In the genomic region with DNA sequence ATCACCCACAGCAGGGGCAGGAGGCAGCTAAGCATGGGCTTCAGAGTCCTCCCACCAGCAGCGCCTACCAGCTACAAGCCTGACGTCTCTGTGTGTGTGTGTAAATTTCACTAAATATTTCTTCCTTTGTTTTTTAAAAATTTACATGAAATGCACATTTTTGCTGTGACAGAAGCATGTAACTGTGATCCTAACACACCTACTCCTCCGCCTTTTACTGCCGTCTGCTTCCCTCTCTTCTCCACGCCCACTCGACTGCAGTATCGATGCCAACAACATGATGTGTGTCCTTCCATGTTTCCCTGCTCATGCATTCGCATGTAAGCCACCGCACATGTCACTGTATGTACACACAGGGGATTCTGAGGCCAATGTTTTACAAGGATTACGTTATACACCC, we compare ENCODE assay signal across 13 cellular contexts. TPM values are rescaled to one million over a fixed set of nuclear protein-coding genes. Genes with fewer than 3 reads are reported as not detected.
DNase-seq lines count a peak whose midpoint lies in the region; ATAC-seq lines count a peak whose summit lies in the region.
"Had no signal": no experiment of that assay in that cellular context is flagged by ENCODE, and none has a peak within 500 bp of the region (broad histone marks: within the 10 kb centered on the region; RNA-seq: fewer than 3 reads in every experiment).

No MANE protein-coding gene starts in this region.

- H3K9ac ChIP-seq in BLaER1 treated with 17β-estradiol and CSF1 and Interleukin-3, amounts not matched to agents 10 nM and 100 nM = no peak overlapping the region
- peak overlapping the region; percentile 84 for H3K9ac ChIP-seq in neuronal stem cell (ENCODE audit: low read depth, low read length, poor library complexity)
- H3K9ac ChIP-seq: GM23248 had no signal

- peaks cover 8 to 17% (median 13%) of the 10 kb centered on the region in 10 experiments for H3K4me1 ChIP-seq in BLaER1 treated with 17β-estradiol and CSF1 and Interleukin-3, amounts not matched to agents 10 nM and 100 nM
- H3K4me1 ChIP-seq in neuronal stem cell (ENCODE audit: control insufficient read depth in 2 of 2, insufficient read depth in 1 of 2, low read depth in 1 of 2, low read length in 2 of 2) = peaks cover 0 to 4% of the 10 kb centered on the region in 2 donors
- H3K4me1 ChIP-seq: BE2C, Caco-2 had no signal

- no peak overlapping the region for H2AFZ ChIP-seq in neuronal stem cell (ENCODE audit: low read length)
- H2AFZ ChIP-seq: GM23248 had no signal

- H3K9me3 Mint-ChIP-seq in activated T-helper 17 cell treated with anti-CD3 and anti-CD28 coated beads, Interleukin-2, amount 50 U/mL, for 72 hours = no peaks in the 10 kb centered on the region
- H3K9me3 Mint-ChIP-seq in activated naive CD4-positive, alpha-beta T cell treated with anti-CD3 and anti-CD28 coated beads, Interleukin-2, amount 10 ng/mL, durations not matched to agents 7 days and 5 days = no peaks in the 10 kb centered on the region
- H3K9me3 Mint-ChIP-seq: CD8-positive, alpha-beta memory T cell; H9 had no signal

- H2BK15ac ChIP-seq in neuronal stem cell (ENCODE audit: low read length) = no peak overlapping the region

- no peak overlapping the region for H4K91ac ChIP-seq in neuronal stem cell (ENCODE audit: low read depth, low read length, poor library complexity)

- no peaks in the 10 kb centered on the region; a peak in 1 of 22 replicates for H4K20me1 ChIP-seq in BLaER1 treated with 17β-estradiol and CSF1 and Interleukin-3, amounts not matched to agents 10 nM and 100 nM

- ATAC-seq in activated T-helper 17 cell treated with anti-CD3 and anti-CD28 coated beads, Interleukin-2, amount 50 U/mL, for 72 hours (replicated peaks) = no peak

- peak overlapping the region; percentile 7 for H2AK5ac ChIP-seq in neuronal stem cell (ENCODE audit: low read depth, low read length)

- no peak overlapping the region for H3K4ac ChIP-seq in neuronal stem cell (ENCODE audit: low read length)

- H2BK5ac ChIP-seq in neuronal stem cell (ENCODE audit: low read length) = no peak overlapping the region

- CTCF ChIA-PET in activated naive CD4-positive, alpha-beta T cell treated with anti-CD3 and anti-CD28 coated beads, Interleukin-2, amount 10 ng/mL, durations not matched to agents 7 days and 5 days (lab: Charles Lee) = no interaction called here

- H3K27ac ChIP-seq in BLaER1 treated with 17β-estradiol and CSF1 and Interleukin-3, amounts not matched to agents 10 nM and 100 nM = no peak overlapping the region
- H3K27ac ChIP-seq in neuronal stem cell (replicated peaks; ENCODE audit: low read length) = no peak overlapping the region
- H3K27ac ChIP-seq: GM23248 had no signal

- DNase-seq in Ammon's horn (ENCODE audit: low spot score) = peak; percentile 55
- DNase-seq in neuronal stem cell (ENCODE audit: low spot score) = no peak
- no peak for DNase-seq in H7
- no peak for DNase-seq in HT-29 (ENCODE audit: low spot score)
- no peak for DNase-seq in NCI-H2227 (lab: John Stamatoyannopoulos, UW; ENCODE audit: unreplicated experiment)
- no peak for DNase-seq in activated naive CD4-positive, alpha-beta T cell treated with anti-CD3 and anti-CD28 coated beads, Interleukin-2, amount 10 ng/mL, durations not matched to agents 7 days and 5 days
- DNase-seq: BE2C; Caco-2; CD8-positive, alpha-beta memory T cell; GM23248; H9 had no signal

- peak overlapping the region; percentile 18 for H3K27ac Mint-ChIP-seq in activated T-helper 17 cell treated with anti-CD3 and anti-CD28 coated beads, Interleukin-2, amount 50 U/mL, for 72 hours
- no peak overlapping the region for H3K27ac Mint-ChIP-seq in activated naive CD4-positive, alpha-beta T cell treated with anti-CD3 and anti-CD28 coated beads, Interleukin-2, amount 10 ng/mL, durations not matched to agents 7 days and 5 days

- no peak overlapping the region for H4K8ac ChIP-seq in neuronal stem cell (ENCODE audit: low read depth, low read length)

- H3K4me2 ChIP-seq in BLaER1 treated with 17β-estradiol and CSF1 and Interleukin-3, amounts not matched to agents 10 nM and 100 nM = peak overlapping the region in 7 of 11 experiments; percentile 58 to 79 (median 63); a peak in 11 of 22 replicates
- H3K4me2 ChIP-seq in neuronal stem cell (ENCODE audit: insufficient read depth, low read length, poor library complexity, severe bottlenecking) = no peak overlapping the region

- no peaks in the 10 kb centered on the region for H3K27me3 Mint-ChIP-seq in activated T-helper 17 cell treated with anti-CD3 and anti-CD28 coated beads, Interleukin-2, amount 50 U/mL, for 72 hours
- no peaks in the 10 kb centered on the region for H3K27me3 Mint-ChIP-seq in activated naive CD4-positive, alpha-beta T cell treated with anti-CD3 and anti-CD28 coated beads, Interleukin-2, amount 10 ng/mL, durations not matched to agents 7 days and 5 days
- H3K27me3 Mint-ChIP-seq: CD8-positive, alpha-beta memory T cell had no signal

- no peaks in the 10 kb centered on the region for H3K36me3 Mint-ChIP-seq in activated T-helper 17 cell treated with anti-CD3 and anti-CD28 coated beads, Interleukin-2, amount 50 U/mL, for 72 hours (ENCODE audit: low read depth)
- no peaks in the 10 kb centered on the region for H3K36me3 Mint-ChIP-seq in activated naive CD4-positive, alpha-beta T cell treated with anti-CD3 and anti-CD28 coated beads, Interleukin-2, amount 10 ng/mL, durations not matched to agents 7 days and 5 days

- no peak overlapping the region for H3K4me3 ChIP-seq in BLaER1 treated with 17β-estradiol and CSF1 and Interleukin-3, amounts not matched to agents 10 nM and 100 nM
- H3K4me3 ChIP-seq in neuronal stem cell (ENCODE audit: low read length in 2 of 2) = no peak overlapping the region
- no peak overlapping the region for H3K4me3 ChIP-seq in H7 (ENCODE audit: insufficient read depth, low read depth, low read length)
- H3K4me3 ChIP-seq: GM23248 had no signal

- no peak overlapping the region for H3K23ac ChIP-seq in neuronal stem cell (ENCODE audit: low read depth, low read length, poor library complexity)

- H2BK12ac ChIP-seq in neuronal stem cell (ENCODE audit: low read length) = no peak overlapping the region

- no peak overlapping the region for H3K18ac ChIP-seq in neuronal stem cell (ENCODE audit: low read length)

- whole genome bisulfite sequencing in neuronal stem cell (ENCODE audit: extremely low coverage in 2 of 2, insufficient read length in 2 of 2, insufficient replicate concordance in 1 of 2), 2 donors = no CpG with 5 or more reads among the region's 10 CpGs

- peaks cover 10% of the 10 kb centered on the region for H3K4me1 Mint-ChIP-seq in activated T-helper 17 cell treated with anti-CD3 and anti-CD28 coated beads, Interleukin-2, amount 50 U/mL, for 72 hours
- H3K4me1 Mint-ChIP-seq in activated naive CD4-positive, alpha-beta T cell treated with anti-CD3 and anti-CD28 coated beads, Interleukin-2, amount 10 ng/mL, durations not matched to agents 7 days and 5 days = no peaks in the 10 kb centered on the region
- H3K4me1 Mint-ChIP-seq: CD8-positive, alpha-beta memory T cell had no signal

- H3K79me1 ChIP-seq in neuronal stem cell (ENCODE audit: low read depth, low read length) = peaks cover 3% of the 10 kb centered on the region

- H3K27me3 ChIP-seq in BLaER1 treated with 17β-estradiol and CSF1 and Interleukin-3, amounts not matched to agents 10 nM and 100 nM = no peaks in the 10 kb centered on the region
- H3K27me3 ChIP-seq in neuronal stem cell (ENCODE audit: control insufficient read depth in 3 of 3, insufficient read depth in 3 of 3, low read depth in 1 of 3, low read length in 3 of 3) (no peaks in the 10 kb centered on the region), H7 (ENCODE audit: control insufficient read depth, insufficient read depth, low read length) (no peaks in the 10 kb centered on the region)
- H3K27me3 ChIP-seq: BE2C had no signal

- H3K36me3 ChIP-seq in BLaER1 treated with 17β-estradiol and CSF1 and Interleukin-3, amounts not matched to agents 10 nM and 100 nM = peaks cover 0 to 9% (median 0%) of the 10 kb centered on the region in 11 experiments; a peak in 2 of 22 replicates
- peaks cover 4 to 5% of the 10 kb centered on the region in 2 donors for H3K36me3 ChIP-seq in neuronal stem cell (replicated peaks in 1 of 2; ENCODE audit: control insufficient read depth in 2 of 2, insufficient read depth in 2 of 2, low read length in 2 of 2)
- no peaks in the 10 kb centered on the region for H3K36me3 ChIP-seq in H7 (replicated peaks; ENCODE audit: control insufficient read depth, insufficient read depth, low read length)
- H3K36me3 ChIP-seq: BE2C had no signal

- H3K14ac ChIP-seq in neuronal stem cell (ENCODE audit: low read length) = no peak overlapping the region

- H2BK120ac ChIP-seq in neuronal stem cell (ENCODE audit: low read depth, low read length) = no peak overlapping the region

- H3K4me3 Mint-ChIP-seq in activated T-helper 17 cell treated with anti-CD3 and anti-CD28 coated beads, Interleukin-2, amount 50 U/mL, for 72 hours = no peak overlapping the region
- H3K4me3 Mint-ChIP-seq in activated naive CD4-positive, alpha-beta T cell treated with anti-CD3 and anti-CD28 coated beads, Interleukin-2, amount 10 ng/mL, durations not matched to agents 7 days and 5 days = no peak overlapping the region
- H3K4me3 Mint-ChIP-seq: CD8-positive, alpha-beta memory T cell; H9 had no signal

- no peaks in the 10 kb centered on the region for H3K9me3 ChIP-seq in BLaER1 treated with 17β-estradiol and CSF1 and Interleukin-3, amounts not matched to agents 10 nM and 100 nM (replicated peaks in 1 of 11)
- no peaks in the 10 kb centered on the region for H3K9me3 ChIP-seq in neuronal stem cell (replicated peaks in 1 of 2; ENCODE audit: control insufficient read depth in 2 of 2, insufficient read depth in 1 of 2, low read depth in 1 of 2, low read length in 2 of 2)
- H3K9me3 ChIP-seq: BE2C, Caco-2 had no signal

RNA-seq across cellular contexts. Expression of gene PACSIN2, which starts 29.5 kb away (rescaled TPM):
- 10 to 100 TPM; 22.9 to 26.3 TPM for total RNA-seq in activated T-helper 17 cell treated with anti-CD3 and anti-CD28 coated beads, Interleukin-2, amount 50 U/mL, for 72 hours
- polyA plus RNA-seq in neuronal stem cell (2013, experiment 1 of 2) = 34.2 TPM
- polyA plus RNA-seq in neuronal stem cell (2013, experiment 2 of 2) = 34.2 TPM
- total RNA-seq in H7 (2014; rRNA removed; shearing (Covaris generic)) = 60.1 and 63.1 TPM in 2 replicates
- 42.9 and 44.8 TPM in 2 replicates for total RNA-seq in HT-29 (2014; rRNA removed; shearing (Covaris generic))

RNA-seq across cellular contexts. Expression of gene TTLL1, which starts 44.8 kb away (rescaled TPM):
- total RNA-seq in activated T-helper 17 cell treated with anti-CD3 and anti-CD28 coated beads, Interleukin-2, amount 50 U/mL, for 72 hours = 1 to 10 TPM; 2.9 to 4.1 TPM
- 18.5 TPM for polyA plus RNA-seq in neuronal stem cell (2013, experiment 1 of 2)
- 17.6 TPM for polyA plus RNA-seq in neuronal stem cell (2013, experiment 2 of 2)
- total RNA-seq in H7 (2014; rRNA removed; shearing (Covaris generic)) = 6.5 and 8.9 TPM in 2 replicates
- 1.6 and 2.5 TPM in 2 replicates for total RNA-seq in HT-29 (2014; rRNA removed; shearing (Covaris generic))
